ENCODE assay signal across 19 cellular contexts in the genomic region with DNA sequence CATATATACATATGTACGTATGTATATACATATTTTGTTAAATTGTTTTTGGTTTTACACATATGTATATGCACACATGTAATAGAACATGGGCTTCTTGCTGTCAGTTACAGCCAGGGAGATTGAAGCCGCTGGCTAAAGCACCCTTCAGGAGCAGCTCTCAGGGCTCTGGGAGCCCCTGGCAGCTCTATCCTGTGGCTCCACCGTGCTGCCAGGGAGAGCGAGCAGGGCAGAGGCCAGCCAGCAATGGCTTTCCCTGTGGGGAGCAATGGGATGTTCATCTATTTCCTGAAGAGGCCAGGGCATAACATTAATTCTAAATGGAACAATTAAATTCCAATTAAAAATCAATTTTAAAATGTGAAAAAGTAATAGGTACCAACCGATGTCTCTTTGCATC.
"Had no signal": no experiment of that assay in that cellular context is flagged by ENCODE, and none has a peak within 500 bp of the region (broad histone marks: within the 10 kb centered on the region; RNA-seq: fewer than 3 reads in every experiment).

No MANE protein-coding gene starts in this region.

- H3K4me2 ChIP-seq: neural progenitor cell, smooth muscle cell had no signal

- H3K4me1 Mint-ChIP-seq: memory B cell; stimulated activated naive B cell treated with anti-CD40 and anti-IgM and Interleukin-4, amounts not matched to agents 10 μg/mL and 1 μg/mL and 100 μg/mL, for 72 hours; stimulated activated naive CD8-positive, alpha-beta T cell treated with anti-CD3 and anti-CD28 coated beads, Interleukin-15, amount 100 ng/mL, for 72 hours had no signal

- DNase-seq: colonic mucosa; effector CD8-positive, alpha-beta T cell; lower lobe of right lung; pancreas; right cardiac atrium; stimulated activated CD4-positive, alpha-beta T cell treated with anti-CD3 and anti-CD28 coated beads, Interleukin-4, amount 100 ng/mL, for 1 hour; stimulated activated naive B cell treated with anti-CD40 and anti-IgM and Interleukin-4, amounts not matched to agents 10 μg/mL and 1 μg/mL and 100 μg/mL, for 72 hours; stimulated activated naive CD8-positive, alpha-beta T cell treated with anti-CD3 and anti-CD28 coated beads, Interleukin-15, amount 100 ng/mL, for 72 hours; uterus had no signal

- H3K9me3 Mint-ChIP-seq: natural killer cell treated with Interleukin-12 subunit alpha and Interleukin-12 subunit beta and Interleukin-15 and Interleukin-18, amount 100 ng/mL, for 72 hours; neural progenitor cell; type B pancreatic cell had no signal

- ATAC-seq: stimulated activated naive B cell treated with anti-CD40 and anti-IgM and Interleukin-4, amounts not matched to agents 10 μg/mL and 1 μg/mL and 100 μg/mL, for 72 hours; stimulated activated naive CD8-positive, alpha-beta T cell treated with anti-CD3 and anti-CD28 coated beads, Interleukin-15, amount 100 ng/mL, for 72 hours had no signal

- H3K4me3 Mint-ChIP-seq: memory B cell; mesothelial cell of epicardium; natural killer cell treated with Interleukin-12 subunit alpha and Interleukin-12 subunit beta and Interleukin-15 and Interleukin-18, amount 100 ng/mL, for 72 hours; neural progenitor cell; stimulated activated naive B cell treated with anti-CD40 and anti-IgM and Interleukin-4, amounts not matched to agents 10 μg/mL and 1 μg/mL and 100 μg/mL, for 72 hours; stimulated activated naive CD8-positive, alpha-beta T cell treated with anti-CD3 and anti-CD28 coated beads, Interleukin-15, amount 100 ng/mL, for 72 hours; type B pancreatic cell had no signal

- H3K9me3 ChIP-seq: colonic mucosa, lower lobe of right lung, pancreas, uterus had no signal

- H3K9ac ChIP-seq: neural progenitor cell had no signal

- H3K27ac ChIP-seq: colonic mucosa, neural progenitor cell, uterus had no signal

- H3K27ac Mint-ChIP-seq: memory B cell; mesothelial cell of epicardium; natural killer cell treated with Interleukin-12 subunit alpha and Interleukin-12 subunit beta and Interleukin-15 and Interleukin-18, amount 100 ng/mL, for 72 hours; neural progenitor cell; progenitor cell of endocrine pancreas; stimulated activated naive B cell treated with anti-CD40 and anti-IgM and Interleukin-4, amounts not matched to agents 10 μg/mL and 1 μg/mL and 100 μg/mL, for 72 hours; type B pancreatic cell had no signal

- H3K36me3 Mint-ChIP-seq: memory B cell; mesothelial cell of epicardium; natural killer cell treated with Interleukin-12 subunit alpha and Interleukin-12 subunit beta and Interleukin-15 and Interleukin-18, amount 100 ng/mL, for 72 hours; neural progenitor cell; stimulated activated naive B cell treated with anti-CD40 and anti-IgM and Interleukin-4, amounts not matched to agents 10 μg/mL and 1 μg/mL and 100 μg/mL, for 72 hours; type B pancreatic cell had no signal

- H3K27me3 ChIP-seq: colonic mucosa, heart left ventricle, neural progenitor cell, uterus had no signal

- H3K36me3 ChIP-seq: colonic mucosa, heart left ventricle, lower lobe of right lung, neural progenitor cell, pancreas, uterus had no signal

- H3K4me3 ChIP-seq: colonic mucosa, dorsolateral prefrontal cortex, heart left ventricle, lower lobe of right lung, neural progenitor cell, pancreas, smooth muscle cell, uterus had no signal

- FAIRE-seq: frontal cortex, pancreas had no signal

- H3K4me1 ChIP-seq: colonic mucosa, neural progenitor cell, uterus had no signal

- H2AFZ ChIP-seq: neural progenitor cell had no signal
